ENCODE assay signal across 8 cellular contexts in the genomic region with DNA sequence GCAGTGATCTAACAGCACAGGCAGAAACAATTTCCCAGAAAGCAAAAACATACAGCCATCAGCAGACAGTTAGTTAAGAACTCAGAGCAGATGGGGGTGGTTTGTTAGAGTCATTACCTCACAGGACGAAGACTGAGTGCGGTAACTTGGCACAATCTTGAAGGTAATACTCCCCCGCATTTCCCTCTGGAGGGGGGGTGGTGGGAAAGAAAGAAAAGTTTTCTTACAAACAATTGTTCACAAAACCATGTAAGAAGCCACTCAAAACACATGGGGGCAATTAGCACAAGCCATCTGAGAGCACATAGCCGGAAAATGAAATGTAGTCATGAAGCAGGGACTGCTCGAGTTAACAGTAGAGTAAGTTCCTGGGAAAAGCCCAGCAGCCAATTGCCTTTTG.
DNase-seq lines count a peak whose midpoint lies in the region; ATAC-seq, FAIRE-seq and TF ChIP-seq lines count a peak whose summit lies in the region.

No MANE protein-coding gene starts in this region.

- POLR2A ChIA-PET in activated B cell treated with CpG ODN at 0.5 μM for 24 hours (lab: Charles Lee) (no interaction called here), Caco-2 (lab: Charles Lee) (no interaction called here)

- no peak for ATAC-seq in activated B cell treated with CpG ODN at 0.5 μM for 24 hours (ENCODE audit: low read depth)
- no peak for ATAC-seq in HG03442 (IDR thresholded peaks at IDR 0.05; ENCODE audit: unreplicated experiment)
- ATAC-seq in GM21515 (IDR thresholded peaks at IDR 0.05; ENCODE audit: unreplicated experiment), result no peak

- no peaks in the 10 kb centered on the region for H3K27me3 ChIP-seq in Caco-2 (replicated peaks; ENCODE audit: control insufficient read depth, insufficient read depth, low read length)

- CTCF ChIA-PET in activated B cell treated with CpG ODN at 0.5 μM for 24 hours (lab: Charles Lee), result no interaction called here
- CTCF ChIA-PET in Caco-2 (lab: Charles Lee), result no interaction called here

- H3K4me1 Mint-ChIP-seq in activated B cell treated with CpG ODN at 0.5 μM for 24 hours (peaks cover 20% of the 10 kb centered on the region), Caco-2 (ENCODE audit: low read depth, unreplicated experiment) (peaks cover 8% of the 10 kb centered on the region)

- H3K36me3 Mint-ChIP-seq in activated B cell treated with CpG ODN at 0.5 μM for 24 hours (ENCODE audit: low read depth), result no peaks in the 10 kb centered on the region
- peaks cover 13% of the 10 kb centered on the region for H3K36me3 Mint-ChIP-seq in Caco-2 (ENCODE audit: insufficient read depth, unreplicated experiment)

- no peaks in the 10 kb centered on the region for H3K4me1 ChIP-seq in Caco-2

- H3K36me3 ChIP-seq in Caco-2 (ENCODE audit: control insufficient read depth, insufficient read depth, low read length), result no peaks in the 10 kb centered on the region

- no peak overlapping the region for H3K4me3 ChIP-seq in fibroblast of villous mesenchyme (ENCODE audit: low read depth, low read length)
- no peak overlapping the region for H3K4me3 ChIP-seq in Caco-2 (ENCODE audit: low read depth, low read length)

- H3K9me3 Mint-ChIP-seq in activated B cell treated with CpG ODN at 0.5 μM for 24 hours (no peaks in the 10 kb centered on the region), Caco-2 (ENCODE audit: unreplicated experiment) (no peaks in the 10 kb centered on the region)

- intact Hi-C loops in activated B cell treated with CpG ODN at 0.5 μM for 24 hours (cut with micrococcal nuclease) (loop anchor here (1.0 to 2.0 kb wide), 2 partner anchors 175 to 1999 kb away; no protein-coding TSS in a partner anchor), Caco-2 (cut with micrococcal nuclease; ENCODE audit: unreplicated experiment) (loop anchor here (5.0 kb wide), 1 partner anchor 173 kb away; no protein-coding TSS in a partner anchor)

- BruUV-seq in Caco-2 (replicated peaks; lab: Mats Ljungman, UMichigan), result no TSS peak

- peak overlapping the region; percentile 59 for H3K27ac Mint-ChIP-seq in activated B cell treated with CpG ODN at 0.5 μM for 24 hours
- no peak overlapping the region for H3K27ac Mint-ChIP-seq in Caco-2 (ENCODE audit: unreplicated experiment)

- DNase-seq in GM19239 (ENCODE audit: insufficient read length, low spot score), result no peak
- no peak for DNase-seq in activated B cell treated with CpG ODN at 0.5 μM for 24 hours
- peak; percentile 89 for DNase-seq in fibroblast of villous mesenchyme (ENCODE audit: low read depth)
- DNase-seq in smooth muscle cell of the brain vasculature (ENCODE audit: low read depth, low spot score), result peak; percentile 45
- DNase-seq in NCI-H524 (lab: John Stamatoyannopoulos, UW), result no peak
- no peak for DNase-seq in Caco-2

- H3K27me3 Mint-ChIP-seq in activated B cell treated with CpG ODN at 0.5 μM for 24 hours (no peaks in the 10 kb centered on the region), Caco-2 (ENCODE audit: insufficient read depth, unreplicated experiment) (no peaks in the 10 kb centered on the region)

- H3K9me3 ChIP-seq in Caco-2, result no peaks in the 10 kb centered on the region

- TF ChIP-seq CTCF in activated B cell treated with CpG ODN at 0.5 μM for 24 hours (IDR thresholded peaks at IDR 0.05), result no peak
- TF ChIP-seq CTCF in fibroblast of villous mesenchyme (IDR thresholded peaks at IDR 0.05; ENCODE audit: insufficient read depth, low read depth, low read length), result no peak
- TF ChIP-seq CTCF in Caco-2 (IDR thresholded peaks at IDR 0.05; ENCODE audit: insufficient read depth in 1 of 2, low read depth in 1 of 2, low read length in 1 of 2, severe bottlenecking in 1 of 2, unreplicated experiment in 1 of 2), result no peak

- H3K4me3 Mint-ChIP-seq in activated B cell treated with CpG ODN at 0.5 μM for 24 hours, result no peak overlapping the region
- H3K4me3 Mint-ChIP-seq in Caco-2 (ENCODE audit: unreplicated experiment), result no peak overlapping the region

- FAIRE-seq in GM19239 (lab: Jason Lieb, UNC), result peak; percentile 70

Comparison
In these comparisons a context has a peak if more than half of its experiments do, and no peak if none do; other contexts are left out.
1. DNase-seq: peak in fibroblast of villous mesenchyme (single experiment) and smooth muscle cell of the brain vasculature (single experiment); none in GM19239 (single experiment), activated B cell treated with CpG ODN at 0.5 μM for 24 hours (single experiment), NCI-H524 (0 of 2) and Caco-2 (0 of 2).